Comparison of ENCODE assay signal across 15 cellular contexts in the genomic region with DNA sequence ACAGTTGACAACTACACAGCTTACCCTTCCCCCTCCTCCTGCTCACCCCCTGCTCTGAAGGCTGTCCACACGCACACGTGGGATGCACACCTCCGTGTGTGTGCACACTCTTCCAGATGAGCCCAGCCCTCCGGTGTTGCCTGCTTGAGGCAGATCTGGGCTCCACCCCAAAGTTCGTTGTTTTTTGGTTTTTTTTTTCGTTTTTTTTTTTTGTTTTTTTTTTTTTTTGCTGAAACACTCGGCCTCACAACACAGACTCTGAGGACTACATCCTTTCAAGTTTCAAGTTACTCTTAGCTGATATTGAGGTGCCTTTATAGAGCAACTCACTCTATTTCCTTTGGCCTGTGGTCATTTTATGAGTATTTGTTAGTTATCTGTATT.
DNase-seq lines count a peak whose midpoint lies in the region; ATAC-seq and TF ChIP-seq lines count a peak whose summit lies in the region.
"Had no signal": no experiment of that assay in that cellular context is flagged by ENCODE, and none has a peak within 500 bp of the region (broad histone marks: within the 10 kb centered on the region; RNA-seq: fewer than 3 reads in every experiment).

No MANE protein-coding gene starts in this region.

- H3K27me3 Mint-ChIP-seq in activated T-cell treated with anti-CD3 and anti-CD28 coated beads, Interleukin-2, amount 50 U/mL, for 24 hours, result no peaks in the 10 kb centered on the region

- peaks cover 44% of the 10 kb centered on the region for H3K4me1 Mint-ChIP-seq in activated T-cell treated with anti-CD3 and anti-CD28 coated beads, Interleukin-2, amount 50 U/mL, for 24 hours (ENCODE audit: low read depth)

- no peaks in the 10 kb centered on the region for H3K27me3 ChIP-seq in psoas muscle (ENCODE audit: insufficient read depth in 3 of 3, low read length in 2 of 3)

- H3K36me3 ChIP-seq in psoas muscle (ENCODE audit: insufficient read depth in 1 of 2, low read depth in 1 of 2), result peaks cover 0 to 27% of the 10 kb centered on the region in 2 donors
- H3K36me3 ChIP-seq: thoracic aorta had no signal

- H3K36me3 Mint-ChIP-seq in activated T-cell treated with anti-CD3 and anti-CD28 coated beads, Interleukin-2, amount 50 U/mL, for 24 hours (ENCODE audit: low read depth), result peaks cover 84% of the 10 kb centered on the region

- peaks cover 25% of the 10 kb centered on the region for H3K4me1 ChIP-seq in psoas muscle

- TF ChIP-seq CTCF in VCaP (conservative IDR thresholded peaks at IDR 0.05) (no peak), psoas muscle (IDR thresholded peaks at IDR 0.05) (no peak)

- no peaks in the 10 kb centered on the region for H3K9me3 ChIP-seq in psoas muscle
- H3K9me3 ChIP-seq: thoracic aorta had no signal

- no peak overlapping the region for H3K4me3 Mint-ChIP-seq in activated T-cell treated with anti-CD3 and anti-CD28 coated beads, Interleukin-2, amount 50 U/mL, for 24 hours

- H3K27ac ChIP-seq in VCaP (peak overlapping the region; percentile 38), psoas muscle (peak overlapping the region; percentile 51)
- H3K27ac ChIP-seq: thoracic aorta had no signal

- no peaks in the 10 kb centered on the region for H3K9me3 Mint-ChIP-seq in activated T-cell treated with anti-CD3 and anti-CD28 coated beads, Interleukin-2, amount 50 U/mL, for 24 hours

- H3K27ac Mint-ChIP-seq in activated T-cell treated with anti-CD3 and anti-CD28 coated beads, Interleukin-2, amount 50 U/mL, for 24 hours, result peak overlapping the region; percentile 65

- intact Hi-C loops in left cardiac atrium (cut with DNase I), result no loop called here
- intact Hi-C loops in psoas muscle (cut with DNase I), result no loop called here

- WGBS in psoas muscle, 3 donors, result 35 to 46% (median 45%) methylated on average over 7 of the region's 7 CpGs

- no peak for DNase-seq in activated T-cell treated with anti-CD3 and anti-CD28 coated beads, Interleukin-2, amount 50 U/mL, for 24 hours
- DNase-seq in activated T-cell treated with anti-CD3 and anti-CD28 coated beads, Interleukin-2, amount 50 U/mL, for 48 hours, result no peak
- no peak for DNase-seq in left cardiac atrium
- no peak for DNase-seq in psoas muscle
- no peak for DNase-seq in NCI-H1436 treated with DMSO at 0.1 percent for 48 hours (lab: John Stamatoyannopoulos, UW)
- DNase-seq in NCI-H82 treated with DMSO at 0.1 percent for 48 hours (lab: John Stamatoyannopoulos, UW; ENCODE audit: unreplicated experiment), result no peak
- DNase-seq in NCI-H345 treated with DMSO at 0.1 percent for 48 hours (lab: John Stamatoyannopoulos, UW; ENCODE audit: unreplicated experiment), result no peak
- DNase-seq: activated CD8-positive, alpha-beta memory T cell treated with anti-CD3 and anti-CD28 coated beads, Interleukin-2, amount 50 U/mL, for 48 hours; dermis blood vessel endothelial cell; GDM1; IMR-90; NCI-H446 treated with DMSO at 0.1 percent for 48 hours; stimulated activated CD4-positive, alpha-beta T cell treated with anti-CD3 and anti-CD28 coated beads, Interleukin-4, amount 100 ng/mL, for 24 hours had no signal

- no peak overlapping the region for H3K4me3 ChIP-seq in psoas muscle
- H3K4me3 ChIP-seq: thoracic aorta had no signal

- ATAC-seq in left cardiac atrium (peak; percentile 17 to 77), psoas muscle (peak in 3 of 4 donors; percentile 55 to 62 (median 61))
